Comparison of ENCODE assay signal across 8 cellular contexts in genomic region chr19:49085868-49086232, GRCh38. TPM values are rescaled to one million over a fixed set of nuclear protein-coding genes. Genes with fewer than 3 reads are reported as not detected.
A peak's percentile ranks its signal among the peaks of the same experiment; 100 is the strongest.
DNase-seq lines count a peak whose midpoint lies in the region; ATAC-seq and TF ChIP-seq lines count a peak whose summit lies in the region.

No MANE protein-coding gene starts in this region.

- POLR2A ChIA-PET in T-cell (lab: Charles Lee) = no interaction called here

- peaks cover 0 to 24% of the 10 kb centered on the region in 2 donors for H3K36me3 ChIP-seq in gastrocnemius medialis

- peak overlapping the region; percentile 100 for H3K4me3 ChIP-seq in GM12875 (ENCODE audit: low read depth, low read length)
- peak overlapping the region; percentile 89 to 92 for H3K4me3 ChIP-seq in foreskin fibroblast (ENCODE audit: low read depth in 1 of 2, low read length in 2 of 2)
- peak overlapping the region; percentile 88 to 99 (median 92) for H3K4me3 ChIP-seq in gastrocnemius medialis

- peaks cover 18 to 26% of the 10 kb centered on the region in 2 donors for H3K4me1 ChIP-seq in gastrocnemius medialis

- peaks cover 38 to 52% (median 46%) of the 10 kb centered on the region in 3 donors for H3K4me1 Mint-ChIP-seq in T-cell

- intact Hi-C loops in gastrocnemius medialis (cut with DNase I; ENCODE audit: low total_unique reads) = loop anchor here (1.0 kb wide), 1 partner anchor 11 kb away; no protein-coding TSS in a partner anchor

- peak overlapping the region; percentile 90 to 98 (median 92) for H3K27ac ChIP-seq in gastrocnemius medialis

- TF ChIP-seq CTCF in GM12875 (IDR thresholded peaks at IDR 0.05; ENCODE audit: borderline replicate concordance, insufficient read depth, low read depth, low read length) = no peak
- no peak for TF ChIP-seq CTCF in foreskin fibroblast (IDR thresholded peaks at IDR 0.05; ENCODE audit: low read depth, low read length)
- TF ChIP-seq CTCF in gastrocnemius medialis (IDR thresholded peaks at IDR 0.05 in 4 of 5, conservative IDR thresholded peaks at IDR 0.05 in 1 of 5) = no peak

- H3K36me3 Mint-ChIP-seq in T-cell = peaks cover 23% of the 10 kb centered on the region

- H3K27me3 Mint-ChIP-seq in T-cell = peaks cover 0 to 3% of the 10 kb centered on the region in 2 donors

- H3K27me3 ChIP-seq in gastrocnemius medialis = no peaks in the 10 kb centered on the region

- no peaks in the 10 kb centered on the region for H3K9me3 Mint-ChIP-seq in T-cell

- CTCF ChIA-PET in T-cell (lab: Charles Lee) = no interaction called here

- TF ChIP-seq POLR2A in gastrocnemius medialis (IDR thresholded peaks at IDR 0.05) = no peak

- H3K9me3 ChIP-seq in gastrocnemius medialis = no peaks in the 10 kb centered on the region

- no peak for ATAC-seq in T-cell (replicated peaks in 1 of 4)
- no peak for ATAC-seq in gastrocnemius medialis
- no peak for ATAC-seq in GM19452 (IDR thresholded peaks at IDR 0.05; ENCODE audit: unreplicated experiment)
- no peak for ATAC-seq in HG03280 (IDR thresholded peaks at IDR 0.05; ENCODE audit: unreplicated experiment)

- DNase-seq in T-cell (no peak), foreskin fibroblast (no peak), gastrocnemius medialis (no peak), T1000 (lab: John Stamatoyannopoulos, UW) (no peak), NCI-H2227 (lab: John Stamatoyannopoulos, UW; ENCODE audit: unreplicated experiment) (no peak)

- H3K4me3 Mint-ChIP-seq in T-cell = peak overlapping the region; percentile 92 to 98 (median 96)

- in situ Hi-C loops in gastrocnemius medialis (cut with MboI; ENCODE audit: low sequenced_read_pairs in 4 of 4) = loop anchor here in 1 of 4 donors (10.0 kb wide), 1 partner anchor 119 kb away; no protein-coding TSS in a partner anchor

- peak overlapping the region; percentile 86 to 92 for H3K27ac Mint-ChIP-seq in T-cell

RNA-seq across cellular contexts. Expression of gene SNRNP70, which starts 0.6 kb away (rescaled TPM):
- total RNA-seq in T-cell (100 to 1,000 TPM; 406 to 704 (median 645) TPM), gastrocnemius medialis (100 to 1,000 TPM in 2 of 4 donors, 10 to 100 TPM in 2; 55.6 to 305 (median 107) TPM)

RNA-seq across cellular contexts. Expression of gene KCNA7, which starts 13.4 kb away (rescaled TPM):
- not detected for total RNA-seq in T-cell
- 10 to 100 TPM in 3 of 4 donors, 1 to 10 TPM in 1; 4.3 to 20.2 (median 13.9) TPM for total RNA-seq in gastrocnemius medialis

RNA-seq across cellular contexts. Expression of gene NTF4, which starts 21.2 kb away (rescaled TPM):
- not detected for total RNA-seq in T-cell
- total RNA-seq in gastrocnemius medialis = 1 to 10 TPM; 1.3 to 6.8 (median 2.9) TPM

RNA-seq across cellular contexts. Expression of gene CGB7, which starts 28.3 kb away (rescaled TPM):
- total RNA-seq in T-cell (not detected), gastrocnemius medialis (1 to 10 TPM in 1 of 4 donors, under 1 TPM in 1, not detected in 2; 0.42 to 1.1 TPM)

RNA-seq across cellular contexts. Expression of gene LIN7B, which starts 28.3 kb away (rescaled TPM):
- 10 to 100 TPM in 3 of 5 donors, 1 to 10 TPM in 2; 8.1 to 17.8 (median 12.9) TPM for total RNA-seq in T-cell
- 10 to 100 TPM; 25.7 to 97.9 (median 34.0) TPM for total RNA-seq in gastrocnemius medialis

Comparison
In these comparisons a context has a peak if more than half of its experiments do, and no peak if none do; other contexts are left out.
1. RNA of gene KCNA7, which starts 13.4 kb away (total RNA-seq): 4.3 to 20.2 TPM in gastrocnemius medialis; not detected in T-cell; every median in the first group is over 4 times any median in the second.
2. Peak in every context shown above with its lines, with median percentiles within 50 percentile points of each other: H3K4me3 ChIP-seq.